Comparison of ENCODE assay signal across 15 cellular contexts in the genomic region with DNA sequence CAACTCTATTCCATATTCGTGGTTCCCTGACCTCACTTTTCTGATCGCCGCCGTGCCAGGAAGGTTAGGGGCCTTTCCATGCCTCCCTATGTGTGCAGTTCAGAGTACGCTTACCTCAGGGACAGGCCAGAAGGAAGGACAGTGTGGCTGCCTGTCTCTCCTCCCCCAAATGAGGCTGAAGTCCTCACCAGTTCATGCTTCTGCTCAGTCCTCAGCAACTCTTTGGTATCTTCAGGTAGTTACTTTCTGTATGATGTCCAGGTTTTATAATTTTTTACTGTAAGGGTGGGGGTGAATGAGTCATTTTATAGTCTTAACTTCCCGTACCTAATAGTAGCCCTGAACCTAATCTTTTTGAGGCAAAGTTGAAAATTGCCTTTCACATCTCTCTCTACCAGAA.
DNase-seq lines count a peak whose midpoint lies in the region; ATAC-seq and TF ChIP-seq lines count a peak whose summit lies in the region.
"Had no signal": no experiment of that assay in that cellular context is flagged by ENCODE, and none has a peak within 500 bp of the region (broad histone marks: within the 10 kb centered on the region; RNA-seq: fewer than 3 reads in every experiment).

No MANE protein-coding gene starts in this region.

- TF ChIP-seq POLR2A in esophagus squamous epithelium (IDR thresholded peaks at IDR 0.05), result no peak

- TF ChIP-seq CTCF in PC-3 (conservative IDR thresholded peaks at IDR 0.05; ENCODE audit: low read depth, low read length) (no peak), nephron (IDR thresholded peaks at IDR 0.05; ENCODE audit: unreplicated experiment in 3 of 3) (no peak), esophagus squamous epithelium (IDR thresholded peaks at IDR 0.05) (no peak)

- peaks cover 36% of the 10 kb centered on the region for H3K36me3 Mint-ChIP-seq in nephron (ENCODE audit: low read depth)

- H4K20me1 ChIP-seq in PC-3 (ENCODE audit: low read length), result no peaks in the 10 kb centered on the region

- H3K36me3 ChIP-seq in PC-3 (ENCODE audit: low read depth, low read length) (no peaks in the 10 kb centered on the region), endocrine pancreas (ENCODE audit: control insufficient read depth, insufficient read depth, low read length) (no peaks in the 10 kb centered on the region), urinary bladder (ENCODE audit: insufficient read depth) (no peaks in the 10 kb centered on the region), esophagus squamous epithelium (peaks cover 0 to 39% (median 0%) of the 10 kb centered on the region in 3 donors), aorta (ENCODE audit: control insufficient read depth in 1 of 2, insufficient read depth in 2 of 2, low read length in 1 of 2) (peaks cover 2 to 5% of the 10 kb centered on the region in 2 donors)
- H3K36me3 ChIP-seq: BE2C had no signal

- H3K4me3 Mint-ChIP-seq in nephron, result no peak overlapping the region
- H3K4me3 Mint-ChIP-seq: CD4-positive, alpha-beta memory T cell; HFFc6 had no signal

- no peaks in the 10 kb centered on the region for H3K9me2 ChIP-seq in PC-3 (replicated peaks; ENCODE audit: low read length)

- no TSS peak for BruUV-seq in PC-3 (replicated peaks; lab: Mats Ljungman, UMichigan)

- H3K9me3 ChIP-seq in PC-3 (ENCODE audit: low read length), result no peaks in the 10 kb centered on the region
- H3K9me3 ChIP-seq in endocrine pancreas (ENCODE audit: control insufficient read depth, low read length), result no peaks in the 10 kb centered on the region
- H3K9me3 ChIP-seq in esophagus squamous epithelium, result no peaks in the 10 kb centered on the region
- no peaks in the 10 kb centered on the region for H3K9me3 ChIP-seq in aorta (ENCODE audit: control insufficient read depth, low read length)
- H3K9me3 ChIP-seq: BE2C had no signal

- POLR2A ChIA-PET in PC-3 (lab: Charles Lee; ENCODE audit: unreplicated experiment), result no interaction called here

- peaks cover 10% of the 10 kb centered on the region for H3K4me1 ChIP-seq in PC-3 (ENCODE audit: insufficient read depth, low read length)
- H3K4me1 ChIP-seq in endocrine pancreas (ENCODE audit: control insufficient read depth, insufficient read depth, low read length), result no peaks in the 10 kb centered on the region
- H3K4me1 ChIP-seq in urinary bladder (ENCODE audit: insufficient read depth), result no peaks in the 10 kb centered on the region
- H3K4me1 ChIP-seq in esophagus squamous epithelium, result no peaks in the 10 kb centered on the region
- H3K4me1 ChIP-seq in aorta (ENCODE audit: control insufficient read depth in 1 of 2, insufficient read depth in 2 of 2, low read length in 2 of 2), result peaks cover 0 to 3% of the 10 kb centered on the region in 2 donors
- H3K4me1 ChIP-seq: BE2C had no signal

- H3K27ac ChIP-seq in PC-3 (ENCODE audit: low read length) (no peak overlapping the region), urinary bladder (ENCODE audit: low read depth) (peak overlapping the region; percentile 61), esophagus squamous epithelium (no peak overlapping the region), aorta (ENCODE audit: low read depth in 1 of 2, low read length in 2 of 2) (peak overlapping the region in 1 of 2 donors; percentile 6)

- H3F3A ChIP-seq in PC-3 (ENCODE audit: low read length, unreplicated experiment), result no peaks in the 10 kb centered on the region

- no peak overlapping the region for H3K4me2 ChIP-seq in PC-3 (ENCODE audit: low read length)

- peak overlapping the region; percentile 17 to 88 (median 76) for H3K27ac Mint-ChIP-seq in nephron
- H3K27ac Mint-ChIP-seq: CD4-positive, alpha-beta memory T cell; HFFc6 had no signal

- ATAC-seq in PC-3, result peak; percentile 96
- ATAC-seq in aorta (ENCODE audit: low FRiP score), result no peak

- H3K9ac ChIP-seq in PC-3 (ENCODE audit: low read length), result no peak overlapping the region
- no peak overlapping the region for H3K9ac ChIP-seq in endocrine pancreas (ENCODE audit: control insufficient read depth, insufficient read depth, low read length)

- CTCF ChIA-PET in PC-3 (lab: Charles Lee), result no interaction called here

- WGBS in urinary bladder, result 91% methylated on average over 6 of the region's 6 CpGs
- WGBS in esophagus squamous epithelium, 2 donors, result 93 to 95% methylated on average over 6 of the region's 6 CpGs
- 78 to 83% methylated on average over 6 of the region's 6 CpGs for WGBS in aorta, 2 donors

- intact Hi-C loops in PC-3 (cut with micrococcal nuclease) (no loop called here), esophagus squamous epithelium (cut with DNase I) (no loop called here), aorta (cut with DNase I) (no loop called here)

- peak; percentile 24 for DNase-seq in PC-3
- no peak for DNase-seq in esophagus squamous epithelium (lab: John Stamatoyannopoulos, UW)
- no peak for DNase-seq in aorta
- DNase-seq in NOMO-1 (lab: John Stamatoyannopoulos, UW; ENCODE audit: unreplicated experiment in 2 of 2), result no peak
- DNase-seq: BE2C; CD4-positive, alpha-beta memory T cell; DMS79 treated with DMSO at 0.1 percent for 48 hours; HFFc6; IMR-90; NCI-H1436; NCI-H2081 treated with DMSO at 0.1 percent for 48 hours; NCI-H526 treated with DMSO at 0.1 percent for 48 hours had no signal

- peaks cover 2% of the 10 kb centered on the region for H3K9me3 Mint-ChIP-seq in nephron
- H3K9me3 Mint-ChIP-seq: CD4-positive, alpha-beta memory T cell; HFFc6 had no signal

- H3K27me3 Mint-ChIP-seq in nephron (ENCODE audit: low read depth), result no peaks in the 10 kb centered on the region
- H3K27me3 Mint-ChIP-seq: CD4-positive, alpha-beta memory T cell had no signal

- H3K79me2 ChIP-seq in PC-3 (ENCODE audit: low read length), result no peaks in the 10 kb centered on the region

- H3K4me3 ChIP-seq in PC-3 (ENCODE audit: low read length) (no peak overlapping the region), endocrine pancreas (ENCODE audit: control insufficient read depth, insufficient read depth, low read length) (peak overlapping the region; percentile 66), urinary bladder (ENCODE audit: low read depth, low read length) (no peak overlapping the region), esophagus squamous epithelium (no peak overlapping the region), aorta (ENCODE audit: low read length in 2 of 2) (no peak overlapping the region)

- no peaks in the 10 kb centered on the region for H3K27me3 ChIP-seq in PC-3 (ENCODE audit: low read length)
- H3K27me3 ChIP-seq in endocrine pancreas (ENCODE audit: control insufficient read depth, insufficient read depth, low read length), result no peaks in the 10 kb centered on the region
- no peaks in the 10 kb centered on the region for H3K27me3 ChIP-seq in esophagus squamous epithelium
- H3K27me3 ChIP-seq in aorta (ENCODE audit: control insufficient read depth in 1 of 2, insufficient read depth in 2 of 2, low read length in 1 of 2), result no peaks in the 10 kb centered on the region
- H3K27me3 ChIP-seq: BE2C had no signal

- no peak overlapping the region for H2AFZ ChIP-seq in PC-3 (ENCODE audit: low read length)

- peaks cover 48% of the 10 kb centered on the region for H3K4me1 Mint-ChIP-seq in nephron
